Comparison of ENCODE assay signal across 10 cellular contexts in the genomic region with DNA sequence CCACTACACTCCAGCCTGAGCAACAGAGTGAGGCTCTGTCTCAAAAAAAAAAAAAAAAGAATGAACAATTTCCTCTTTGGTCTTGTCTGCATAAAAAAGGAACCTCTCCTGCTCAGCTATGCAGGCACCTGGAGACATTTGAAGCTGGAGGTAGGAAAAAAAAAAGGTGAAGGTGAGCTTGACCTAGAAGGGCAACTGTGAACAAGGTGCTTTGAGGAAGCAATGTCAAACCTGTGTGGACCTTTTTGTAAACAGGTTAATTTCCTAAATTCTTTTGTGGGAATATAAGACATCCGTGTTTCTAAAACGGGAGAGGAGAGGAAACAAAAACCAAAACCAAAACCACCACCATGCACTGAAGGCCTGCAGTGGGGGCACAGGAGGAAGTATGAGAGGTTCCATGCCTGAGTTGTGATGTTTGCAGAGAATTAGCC.
DNase-seq lines count a peak whose midpoint lies in the region; ATAC-seq, FAIRE-seq and TF ChIP-seq lines count a peak whose summit lies in the region.
"Had no signal": no experiment of that assay in that cellular context is flagged by ENCODE, and none has a peak within 500 bp of the region (broad histone marks: within the 10 kb centered on the region; RNA-seq: fewer than 3 reads in every experiment).

No MANE protein-coding gene starts in this region.

- intact Hi-C loops in testis (cut with DNase I; ENCODE audit: low total_unique reads): no loop called here

- no peak for TF ChIP-seq EP300 in gastroesophageal sphincter (IDR thresholded peaks at IDR 0.05)

- peak overlapping the region; percentile 84 for H3K27ac Mint-ChIP-seq in activated CD8-positive, alpha-beta memory T cell treated with anti-CD3 and anti-CD28 coated beads, Interleukin-2, amount 10 ng/mL, durations not matched to agents 7 days and 5 days

- H3K4me3 Mint-ChIP-seq in activated CD8-positive, alpha-beta memory T cell treated with anti-CD3 and anti-CD28 coated beads, Interleukin-2, amount 10 ng/mL, durations not matched to agents 7 days and 5 days: peak overlapping the region; percentile 67

- H3K27me3 ChIP-seq in Peyer's patch: no peaks in the 10 kb centered on the region
- H3K27me3 ChIP-seq in gastroesophageal sphincter: no peaks in the 10 kb centered on the region
- H3K27me3 ChIP-seq in stomach smooth muscle (ENCODE audit: control insufficient read depth in 1 of 2, insufficient read depth in 2 of 2, low read length in 2 of 2): no peaks in the 10 kb centered on the region
- no peaks in the 10 kb centered on the region for H3K27me3 ChIP-seq in testis
- H3K27me3 ChIP-seq: BE2C had no signal

- no peak for FAIRE-seq in H54 (lab: Jason Lieb, UNC)

- H3K27me3 Mint-ChIP-seq in activated CD8-positive, alpha-beta memory T cell treated with anti-CD3 and anti-CD28 coated beads, Interleukin-2, amount 10 ng/mL, durations not matched to agents 7 days and 5 days: no peaks in the 10 kb centered on the region

- H3K36me3 ChIP-seq in Peyer's patch (peaks cover 0 to 6% (median 0%) of the 10 kb centered on the region in 3 donors), gastroesophageal sphincter (no peaks in the 10 kb centered on the region), stomach smooth muscle (ENCODE audit: control insufficient read depth in 2 of 2, insufficient read depth in 2 of 2, low read length in 2 of 2) (peaks cover 0 to 3% of the 10 kb centered on the region in 2 donors), testis (ENCODE audit: low read depth, missing control alignments) (no peaks in the 10 kb centered on the region)
- H3K36me3 ChIP-seq: BE2C had no signal

- no peak overlapping the region for H3K9ac ChIP-seq in stomach smooth muscle (ENCODE audit: low read length in 2 of 2)

- peaks cover 0 to 39% (median 10%) of the 10 kb centered on the region in 4 donors for H3K4me1 ChIP-seq in Peyer's patch
- peaks cover 40 to 91% (median 45%) of the 10 kb centered on the region in 3 donors for H3K4me1 ChIP-seq in gastroesophageal sphincter
- H3K4me1 ChIP-seq in stomach smooth muscle (ENCODE audit: control insufficient read depth, insufficient read depth, low read length): peaks cover 46% of the 10 kb centered on the region
- peaks cover 30% of the 10 kb centered on the region for H3K4me1 ChIP-seq in testis
- H3K4me1 ChIP-seq: BE2C had no signal

- CTCF ChIA-PET in activated CD8-positive, alpha-beta memory T cell treated with anti-CD3 and anti-CD28 coated beads, Interleukin-2, amount 10 ng/mL, durations not matched to agents 7 days and 5 days (lab: Charles Lee): no interaction called here

- H3K27ac ChIP-seq in Peyer's patch (peak overlapping the region; percentile 6 to 79 (median 44)), gastroesophageal sphincter (peak overlapping the region; percentile 83 to 95 (median 88)), stomach smooth muscle (ENCODE audit: low read length) (peak overlapping the region; percentile 46), testis (peak overlapping the region in 1 of 2 donors; percentile 76)

- H3K4me3 ChIP-seq in Peyer's patch: no peak overlapping the region
- H3K4me3 ChIP-seq in gastroesophageal sphincter: no peak overlapping the region
- H3K4me3 ChIP-seq in stomach smooth muscle (ENCODE audit: low read length in 2 of 2): no peak overlapping the region
- H3K4me3 ChIP-seq in testis: no peak overlapping the region

- DNase-seq in activated CD8-positive, alpha-beta memory T cell treated with anti-CD3 and anti-CD28 coated beads, Interleukin-2, amount 10 ng/mL, durations not matched to agents 7 days and 5 days: peak; percentile 59
- no peak for DNase-seq in activated CD8-positive, alpha-beta memory T cell treated with anti-CD3 and anti-CD28 coated beads for 24 hours
- peak in 1 of 3 donors; percentile 60 for DNase-seq in Peyer's patch
- no peak for DNase-seq in H54 (ENCODE audit: insufficient read length, low spot score)
- no peak for DNase-seq in cortex of kidney (lab: John Stamatoyannopoulos, UW)
- DNase-seq in testis: no peak
- DNase-seq: BE2C, NCI-H1436 had no signal

- peaks cover 65% of the 10 kb centered on the region for H3K4me1 Mint-ChIP-seq in activated CD8-positive, alpha-beta memory T cell treated with anti-CD3 and anti-CD28 coated beads, Interleukin-2, amount 10 ng/mL, durations not matched to agents 7 days and 5 days

- H3K9me3 ChIP-seq in Peyer's patch (no peaks in the 10 kb centered on the region), gastroesophageal sphincter (no peaks in the 10 kb centered on the region), stomach smooth muscle (ENCODE audit: control insufficient read depth in 2 of 2, low read length in 2 of 2) (no peaks in the 10 kb centered on the region), testis (no peaks in the 10 kb centered on the region)
- H3K9me3 ChIP-seq: BE2C had no signal

- ATAC-seq in activated CD8-positive, alpha-beta memory T cell treated with anti-CD3 and anti-CD28 coated beads, Interleukin-2, amount 10 ng/mL, durations not matched to agents 7 days and 5 days: peak; percentile 59
- ATAC-seq in gastroesophageal sphincter: no peak

- H3K9me3 Mint-ChIP-seq in activated CD8-positive, alpha-beta memory T cell treated with anti-CD3 and anti-CD28 coated beads, Interleukin-2, amount 10 ng/mL, durations not matched to agents 7 days and 5 days (ENCODE audit: low read depth): no peaks in the 10 kb centered on the region

- TF ChIP-seq POLR2A in Peyer's patch (IDR thresholded peaks at IDR 0.05) (no peak), gastroesophageal sphincter (IDR thresholded peaks at IDR 0.05) (no peak), H54 (IDR thresholded peaks at IDR 0.05; ENCODE audit: low read depth, low read length) (no peak), testis (IDR thresholded peaks at IDR 0.05) (no peak)

- TF ChIP-seq CTCF in Peyer's patch (IDR thresholded peaks at IDR 0.05) (no peak), gastroesophageal sphincter (IDR thresholded peaks at IDR 0.05) (no peak), testis (IDR thresholded peaks at IDR 0.05) (no peak)

- 19 to 43% methylated on average over 2 of the region's 2 CpGs for WGBS in gastroesophageal sphincter (ENCODE audit: low coverage in 1 of 2), 2 donors
- 51 to 61% methylated on average over 2 of the region's 2 CpGs for WGBS in testis, 2 donors

- peaks cover 19% of the 10 kb centered on the region for H3K36me3 Mint-ChIP-seq in activated CD8-positive, alpha-beta memory T cell treated with anti-CD3 and anti-CD28 coated beads, Interleukin-2, amount 10 ng/mL, durations not matched to agents 7 days and 5 days
